15 cellular contexts compared by ENCODE assay signal in genomic region chr17:47289302-47289701, GRCh38.
DNase-seq lines count a peak whose midpoint lies in the region; ATAC-seq and TF ChIP-seq lines count a peak whose summit lies in the region.
"Had no signal": no experiment of that assay in that cellular context is flagged by ENCODE, and none has a peak within 500 bp of the region (broad histone marks: within the 10 kb centered on the region; RNA-seq: fewer than 3 reads in every experiment).

No MANE protein-coding gene starts in this region.

- H3K4me3 Mint-ChIP-seq in stimulated activated effector memory CD8-positive, alpha-beta T cell treated with anti-CD3 and anti-CD28 coated beads, Interleukin-12 subunit alpha, Interleukin-12 subunit beta, amount 100 ng/mL, for 72 hours, result no peak overlapping the region
- H3K4me3 Mint-ChIP-seq: CD4-positive, alpha-beta T cell; H9 had no signal

- POLR2A ChIA-PET in HEK293 (lab: Yijun Ruan, JAX), result interaction anchor here (0.6 kb wide), 1 partner anchor 361 kb away, joined by 3 read pairs; the partner anchor contains the start of gene KPNB1

- H3K27me3 ChIP-seq in BLaER1 (no peaks in the 10 kb centered on the region), tibial artery (no peaks in the 10 kb centered on the region)

- ATAC-seq in stimulated activated effector memory CD8-positive, alpha-beta T cell treated with anti-CD3 and anti-CD28 coated beads, Interleukin-12 subunit alpha, Interleukin-12 subunit beta, amount 100 ng/mL, for 72 hours, result no peak
- ATAC-seq in GM21717 (IDR thresholded peaks at IDR 0.05; ENCODE audit: unreplicated experiment) (no peak), GM18520 (IDR thresholded peaks at IDR 0.05; ENCODE audit: unreplicated experiment) (no peak)

- CTCF ChIA-PET in HEK293 (lab: Yijun Ruan, JAX), result interaction anchor here (0.6 to 1.6 kb wide), 5 partner anchors 14 to 554 kb away, joined by 3 to 6 read pairs (median 5); no protein-coding TSS in a partner anchor

- DNase-seq in stimulated activated effector memory CD8-positive, alpha-beta T cell treated with anti-CD3 and anti-CD28 coated beads, Interleukin-12 subunit alpha, Interleukin-12 subunit beta, amount 100 ng/mL, for 72 hours (ENCODE audit: low spot score in 2 of 2), result no peak
- DNase-seq in tibial artery (no peak), NCI-H446 (lab: John Stamatoyannopoulos, UW) (no peak)
- DNase-seq: 8988T; C1 segment of cervical spinal cord; CD4-positive, alpha-beta T cell; DMS153; DMS79; GDM1; H9; KBM-7 had no signal

- no peak overlapping the region for H3K9ac ChIP-seq in BLaER1

- peaks cover 88% of the 10 kb centered on the region for H3K4me1 ChIP-seq in BLaER1
- H3K4me1 ChIP-seq in HEK293 (ENCODE audit: control insufficient read depth, insufficient read depth, low read length), result no peaks in the 10 kb centered on the region
- H3K4me1 ChIP-seq in tibial artery, result peaks cover 0 to 34% (median 12%) of the 10 kb centered on the region in 4 donors

- H3K27ac ChIP-seq in BLaER1, result no peak overlapping the region
- no peak overlapping the region for H3K27ac ChIP-seq in HEK293 (ENCODE audit: extremely low read depth, low read depth, low read length)
- H3K27ac ChIP-seq in tibial artery, result peak overlapping the region; percentile 25 to 43

- H3K9me3 Mint-ChIP-seq in stimulated activated effector memory CD8-positive, alpha-beta T cell treated with anti-CD3 and anti-CD28 coated beads, Interleukin-12 subunit alpha, Interleukin-12 subunit beta, amount 100 ng/mL, for 72 hours, result no peaks in the 10 kb centered on the region
- H3K9me3 Mint-ChIP-seq: CD4-positive, alpha-beta T cell; H9 had no signal

- H4K20me1 ChIP-seq in BLaER1, result no peaks in the 10 kb centered on the region

- H3K9me3 ChIP-seq in BLaER1 (peaks cover 9% of the 10 kb centered on the region; the same call in 1 of the 2 replicates), HEK293 (ENCODE audit: control insufficient read depth, insufficient read depth, low read depth, low read length) (no peaks in the 10 kb centered on the region), tibial artery (no peaks in the 10 kb centered on the region)

- H3K4me2 ChIP-seq in BLaER1, result peak overlapping the region; percentile 88

- peaks cover 7% of the 10 kb centered on the region for H3K4me1 Mint-ChIP-seq in stimulated activated effector memory CD8-positive, alpha-beta T cell treated with anti-CD3 and anti-CD28 coated beads, Interleukin-12 subunit alpha, Interleukin-12 subunit beta, amount 100 ng/mL, for 72 hours

- no peak for TF ChIP-seq CTCF in HEK293 (tag by site-specific recombination; IDR thresholded peaks at IDR 0.05)
- no peak for TF ChIP-seq CTCF in tibial artery (IDR thresholded peaks at IDR 0.05)

- H3K4me3 ChIP-seq in BLaER1, result no peak overlapping the region
- no peak overlapping the region for H3K4me3 ChIP-seq in HEK293 (ENCODE audit: low read depth, low read length)
- H3K4me3 ChIP-seq in tibial artery, result no peak overlapping the region

- no peaks in the 10 kb centered on the region for H3K36me3 Mint-ChIP-seq in stimulated activated effector memory CD8-positive, alpha-beta T cell treated with anti-CD3 and anti-CD28 coated beads, Interleukin-12 subunit alpha, Interleukin-12 subunit beta, amount 100 ng/mL, for 72 hours

- H3K27ac Mint-ChIP-seq in stimulated activated effector memory CD8-positive, alpha-beta T cell treated with anti-CD3 and anti-CD28 coated beads, Interleukin-12 subunit alpha, Interleukin-12 subunit beta, amount 100 ng/mL, for 72 hours, result peak overlapping the region; percentile 8
- H3K27ac Mint-ChIP-seq: CD4-positive, alpha-beta T cell had no signal

- intact Hi-C loops in tibial artery (cut with DNase I; ENCODE audit: low total_unique reads), result no loop called here

- H3K36me3 ChIP-seq in BLaER1 (no peaks in the 10 kb centered on the region), HEK293 (ENCODE audit: control insufficient read depth in 2 of 2, insufficient read depth in 1 of 2, low read length in 2 of 2) (no peaks in the 10 kb centered on the region), tibial artery (peaks cover 45 to 74% (median 62%) of the 10 kb centered on the region in 3 donors)

TF ChIP-seq in HEK293, 187 proteins besides CTCF, POLR2A, EP300 and RAD21:
- TF ChIP-seq ZNF121 (tag by site-specific recombination; IDR thresholded peaks at IDR 0.05) (0 out of 2 replicates have a peak, but pooled peaks have one; percentile 47), INSM2 (tag by site-specific recombination; IDR thresholded peaks at IDR 0.05) (no peak), ZNF521 (tag by site-specific recombination; IDR thresholded peaks at IDR 0.05) (no peak), ZNF48 (tag by site-specific recombination; IDR thresholded peaks at IDR 0.05) (no peak), ZNF571 (tag by site-specific recombination; IDR thresholded peaks at IDR 0.05) (no peak), HOXA7 (CRISPR knock-in tag; IDR thresholded peaks at IDR 0.05; ENCODE audit: borderline replicate concordance) (no peak), ZNF366 (tag by site-specific recombination; conservative IDR thresholded peaks at IDR 0.05) (no peak)

Comparison
In these comparisons a context has a peak if more than half of its experiments do, and no peak if none do; other contexts are left out.
1. H3K27ac ChIP-seq: peak in tibial artery (2 of 2); none in BLaER1 (single experiment) and HEK293 (single experiment).